ENCODE assay signal across 7 cellular contexts in the genomic region with DNA sequence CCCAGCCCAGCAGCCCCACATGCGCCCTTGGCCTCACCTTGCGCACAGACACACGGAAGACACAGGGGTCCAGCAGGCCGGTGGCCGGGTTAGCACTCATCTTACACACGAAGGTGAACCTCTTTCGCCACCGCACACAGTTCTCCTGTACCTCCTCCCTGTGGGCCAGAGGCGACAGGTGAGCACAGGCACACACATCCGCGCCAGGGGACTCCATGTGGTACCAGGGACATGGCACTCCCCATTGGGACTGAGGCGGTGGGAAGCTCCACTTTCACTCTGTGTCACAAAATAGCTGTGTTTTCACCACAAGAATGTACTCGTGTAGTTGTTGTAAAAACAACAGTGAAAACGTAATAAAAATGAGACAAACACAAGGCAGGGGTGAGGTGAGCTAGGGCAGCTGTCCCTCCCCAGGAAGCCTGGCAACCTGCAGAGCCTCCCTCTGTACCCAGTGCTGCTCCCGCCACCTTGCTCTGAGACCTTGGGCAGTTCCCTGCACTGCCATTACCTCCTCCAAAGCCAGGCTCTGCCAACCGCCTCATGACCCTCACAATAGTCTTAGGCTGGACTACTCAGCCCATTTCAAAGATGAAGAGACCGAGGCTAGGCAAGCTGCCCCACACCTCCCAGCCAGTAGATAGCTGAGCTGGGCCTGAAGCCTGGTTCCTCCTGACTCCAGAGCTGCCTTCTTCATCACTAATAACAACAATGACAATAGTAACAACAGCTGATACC. TPM values are rescaled to one million over a fixed set of nuclear protein-coding genes. Genes with fewer than 3 reads are reported as not detected.
A peak's percentile ranks its signal among the peaks of the same experiment; 100 is the strongest.
DNase-seq lines count a peak whose midpoint lies in the region; ATAC-seq lines count a peak whose summit lies in the region.
"Had no signal": no experiment of that assay in that cellular context is flagged by ENCODE, and none has a peak within 500 bp of the region (broad histone marks: within the 10 kb centered on the region; RNA-seq: fewer than 3 reads in every experiment).

No MANE protein-coding gene starts in this region.

- DNase-seq in NT2/D1 (ENCODE audit: low read depth, low spot score) (no peak), trophoblast cell (no peak), HuH-7.5 (ENCODE audit: low spot score) (no peak), AG08396 (ENCODE audit: low spot score) (no peak)
- peak; percentile 56 for DNase-seq in activated naive CD8-positive, alpha-beta T cell treated with anti-CD3 and anti-CD28 coated beads for 36 hours
- DNase-seq: SHP77 had no signal

- peak overlapping the region; percentile 5 for H3K18ac ChIP-seq in trophoblast cell (ENCODE audit: low read length)

- H3K27me3 Mint-ChIP-seq in activated naive CD8-positive, alpha-beta T cell treated with anti-CD3 and anti-CD28 coated beads for 36 hours: no peaks in the 10 kb centered on the region

- H3K79me2 ChIP-seq in trophoblast cell (ENCODE audit: control insufficient read depth, insufficient read depth, low read length, poor library complexity): peaks cover 15% of the 10 kb centered on the region

- no peak overlapping the region for H3K23ac ChIP-seq in trophoblast cell (ENCODE audit: low read length)

- H2BK120ac ChIP-seq in trophoblast cell (ENCODE audit: insufficient read depth, low read length, poor library complexity): no peak overlapping the region

- peak overlapping the region; percentile 85 for H3K27ac Mint-ChIP-seq in activated naive CD8-positive, alpha-beta T cell treated with anti-CD3 and anti-CD28 coated beads for 36 hours

- H3K4me1 Mint-ChIP-seq in activated naive CD8-positive, alpha-beta T cell treated with anti-CD3 and anti-CD28 coated beads for 36 hours: peaks cover 79% of the 10 kb centered on the region

- no peak overlapping the region for H3K27ac ChIP-seq in trophoblast cell (ENCODE audit: low read depth, low read length)

- H3K4me2 ChIP-seq in trophoblast cell (ENCODE audit: low read length): no peak overlapping the region

- H2AFZ ChIP-seq in trophoblast cell (ENCODE audit: insufficient read depth, low read length, poor library complexity): no peak overlapping the region

- H3K9ac ChIP-seq in NT2/D1 (ENCODE audit: insufficient read length, low read depth) (peak overlapping the region; percentile 45), trophoblast cell (ENCODE audit: low read length) (no peak overlapping the region)

- H3K36me3 ChIP-seq in NT2/D1 (ENCODE audit: insufficient read depth, insufficient read length, low read length): peaks cover 33% of the 10 kb centered on the region
- peaks cover 9 to 11% of the 10 kb centered on the region in 2 experiments for H3K36me3 ChIP-seq in trophoblast cell (ENCODE audit: control insufficient read depth in 1 of 2, insufficient read depth in 2 of 2, low read length in 2 of 2)

- no peak overlapping the region for H4K12ac ChIP-seq in trophoblast cell (ENCODE audit: low read depth, low read length)

- peaks cover 2% of the 10 kb centered on the region for H3K79me1 ChIP-seq in trophoblast cell (ENCODE audit: low read length)

- H3K36me3 Mint-ChIP-seq in activated naive CD8-positive, alpha-beta T cell treated with anti-CD3 and anti-CD28 coated beads for 36 hours: peaks cover 29% of the 10 kb centered on the region

- H3K9me3 ChIP-seq in NT2/D1 (ENCODE audit: insufficient read depth, low read length) (no peaks in the 10 kb centered on the region), trophoblast cell (ENCODE audit: insufficient read depth, low read depth, low read length) (no peaks in the 10 kb centered on the region)

- ATAC-seq in HG03565 (IDR thresholded peaks at IDR 0.05; ENCODE audit: unreplicated experiment): no peak

- H3K27me3 ChIP-seq in NT2/D1 (ENCODE audit: insufficient read depth, insufficient read length) (no peaks in the 10 kb centered on the region), trophoblast cell (ENCODE audit: insufficient read depth, low read length) (no peaks in the 10 kb centered on the region)

- H3K14ac ChIP-seq in trophoblast cell (ENCODE audit: low read length): no peak overlapping the region

- H2BK5ac ChIP-seq in trophoblast cell (ENCODE audit: low read depth, low read length, poor library complexity): no peak overlapping the region

- H2BK12ac ChIP-seq in trophoblast cell (ENCODE audit: low read length): no peak overlapping the region

- no peak overlapping the region for H4K8ac ChIP-seq in trophoblast cell (ENCODE audit: low read depth, low read length)

- H3K4me1 ChIP-seq in NT2/D1 (ENCODE audit: insufficient read depth, insufficient read length) (peaks cover 30% of the 10 kb centered on the region), trophoblast cell (ENCODE audit: control insufficient read depth in 1 of 2, insufficient read depth in 2 of 2, low read length in 2 of 2) (peaks cover 9 to 10% of the 10 kb centered on the region in 2 experiments)

- H3K4me3 Mint-ChIP-seq in activated naive CD8-positive, alpha-beta T cell treated with anti-CD3 and anti-CD28 coated beads for 36 hours: peak overlapping the region; percentile 44

- peaks cover 3% of the 10 kb centered on the region for H3K9me3 Mint-ChIP-seq in activated naive CD8-positive, alpha-beta T cell treated with anti-CD3 and anti-CD28 coated beads for 36 hours

- no peak overlapping the region for H4K91ac ChIP-seq in trophoblast cell (ENCODE audit: low read depth, low read length)

- H2AK5ac ChIP-seq in trophoblast cell (ENCODE audit: low read length): no peak overlapping the region

- no peak overlapping the region for H3K4me3 ChIP-seq in NT2/D1 (ENCODE audit: insufficient read length, low read depth)
- H3K4me3 ChIP-seq in trophoblast cell (ENCODE audit: low read depth, low read length): no peak overlapping the region

- H3K4ac ChIP-seq in trophoblast cell (ENCODE audit: low read depth, low read length): peak overlapping the region; percentile 18

- WGBS in trophoblast cell (ENCODE audit: extremely low coverage, insufficient coverage, insufficient read length): no CpG with 5 or more reads among the region's 17 CpGs

RNA-seq across cellular contexts. Expression of gene DPM2, which starts 16.3 kb away (rescaled TPM):
- total RNA-seq in activated naive CD8-positive, alpha-beta T cell treated with anti-CD3 and anti-CD28 coated beads for 36 hours: 10 to 100 TPM; 55.4 to 57.6 TPM
- 27.7 and 31.0 TPM in 2 replicates for polyA plus RNA-seq in trophoblast cell (2013)

RNA-seq across cellular contexts. Expression of gene PIP5KL1, which starts 23.4 kb away (rescaled TPM):
- 1 to 10 TPM; 2.3 to 3.2 TPM for total RNA-seq in activated naive CD8-positive, alpha-beta T cell treated with anti-CD3 and anti-CD28 coated beads for 36 hours
- polyA plus RNA-seq in trophoblast cell (2013): 2.9 and 3.3 TPM in 2 replicates

RNA-seq across cellular contexts. Expression of gene EEIG1, which starts 26.9 kb away (rescaled TPM):
- total RNA-seq in activated naive CD8-positive, alpha-beta T cell treated with anti-CD3 and anti-CD28 coated beads for 36 hours: 10 to 100 TPM; 77.2 to 83.8 TPM
- polyA plus RNA-seq in trophoblast cell (2013): 131 and 139 TPM in 2 replicates

RNA-seq across cellular contexts. Expression of gene ST6GALNAC4, which starts 37.1 kb away (rescaled TPM):
- total RNA-seq in activated naive CD8-positive, alpha-beta T cell treated with anti-CD3 and anti-CD28 coated beads for 36 hours: 10 to 100 TPM; 45.3 to 51.2 TPM
- polyA plus RNA-seq in trophoblast cell (2013): 5.3 and 5.4 TPM in 2 replicates

RNA-seq across cellular contexts. Expression of gene ST6GALNAC6, which starts 54.5 kb away (rescaled TPM):
- 10 to 100 TPM; 44.5 to 45.1 TPM for total RNA-seq in activated naive CD8-positive, alpha-beta T cell treated with anti-CD3 and anti-CD28 coated beads for 36 hours
- 9.1 and 10.5 TPM in 2 replicates for polyA plus RNA-seq in trophoblast cell (2013)
